8 cellular contexts compared by ENCODE assay signal in the genomic region with DNA sequence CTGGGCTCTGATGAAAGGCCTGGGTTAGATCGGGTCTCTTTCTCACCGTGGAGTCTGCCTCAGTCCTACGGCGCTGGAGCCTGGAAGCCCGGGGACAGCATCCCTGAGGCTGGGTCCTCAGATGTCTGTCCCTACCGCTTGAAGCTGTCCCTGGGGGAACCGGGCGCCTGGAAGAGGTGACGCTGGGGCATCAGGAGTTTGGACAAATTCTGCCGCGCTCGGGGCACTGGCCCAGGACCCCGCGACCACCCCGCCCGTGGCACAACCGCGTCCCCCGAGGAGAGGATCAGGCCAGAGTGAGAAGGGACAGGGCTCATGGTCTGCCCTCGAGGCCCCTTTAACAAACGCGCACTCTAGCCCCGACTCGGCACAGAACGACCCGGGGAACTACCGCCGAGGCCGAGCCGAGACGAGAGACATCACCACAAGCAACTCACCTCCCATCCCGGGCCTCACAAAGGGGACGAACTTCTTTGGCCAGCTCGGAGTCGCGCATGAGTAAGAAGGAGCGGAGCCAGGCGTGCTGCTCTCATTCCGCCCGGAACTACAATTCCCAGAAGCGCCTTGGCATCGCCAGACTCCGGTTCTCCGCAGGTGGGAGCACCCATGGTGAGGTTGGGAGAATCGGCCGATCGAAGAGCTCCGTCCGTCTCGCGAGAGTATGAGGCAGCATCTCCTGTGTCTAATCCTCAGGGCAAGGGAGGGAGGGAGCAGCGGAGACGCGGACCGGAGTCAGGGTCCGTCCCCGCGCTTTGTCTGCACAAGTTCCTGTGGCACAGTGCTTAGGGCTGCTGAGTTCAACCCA. TPM values are rescaled to one million over a fixed set of nuclear protein-coding genes. Genes with fewer than 3 reads are reported as not detected.
DNase-seq lines count a peak whose midpoint lies in the region; ATAC-seq and TF ChIP-seq lines count a peak whose summit lies in the region.
"Not testable (repeated sequence)": the region's sequence is repeated elsewhere in the genome, so short reads cannot be mapped to it uniquely, and the experiment has no call there.

A gene (minus strand): TSS at position 548 of the 805 bp plus-strand sequence. CDS start 663 bp downstream, outside the sequence.

- H3K4me3 ChIP-seq in BE2C (ENCODE audit: low read depth, low read length): peak within 1 kb of the TSS; percentile 47

- not testable (repeated sequence) for H3K4me1 ChIP-seq in BE2C

- not testable (repeated sequence) for TF ChIP-seq CTCF in BE2C (IDR thresholded peaks at IDR 0.05; ENCODE audit: low read depth, low read length)

- peak; percentile 54 for DNase-seq in BE2C
- DNase-seq in NCI-H526 (lab: John Stamatoyannopoulos, UW): peak; percentile 9 to 65
- DNase-seq in activated CD4-positive, alpha-beta T cell treated with anti-CD3 and anti-CD28 coated beads, Interleukin-2, amount 50 U/mL, for 4 hours: peak; percentile 31 to 39
- DNase-seq in dermis microvascular lymphatic vessel endothelial cell (ENCODE audit: low read depth in 2 of 2): peak; percentile 63 to 88
- peak; percentile 93 for DNase-seq in left kidney (ENCODE audit: low read depth, low spot score)
- peak; percentile 67 to 80 for DNase-seq in stimulated activated CD4-positive, alpha-beta T cell treated with anti-CD3 and anti-CD28 coated beads, Interleukin-15, amount 100 ng/mL, for 48 hours (ENCODE audit: low read depth in 2 of 2)

- not testable (repeated sequence) for H3K36me3 ChIP-seq in BE2C

- H3K27me3 ChIP-seq in BE2C: not testable (repeated sequence)

- ATAC-seq in GM19372 (IDR thresholded peaks at IDR 0.05; ENCODE audit: low read depth, unreplicated experiment) (peak; percentile 73), HG03442 (IDR thresholded peaks at IDR 0.05; ENCODE audit: unreplicated experiment) (peak; percentile 84)

- not testable (repeated sequence) for H3K9me3 ChIP-seq in BE2C

RNA-seq across cellular contexts. Expression of the gene that starts here (rescaled TPM):
- polyA plus RNA-seq in BE2C (2012; ENCODE audit: insufficient read depth, insufficient read length, low read depth): 2.0 TPM
- total RNA-seq in dermis microvascular lymphatic vessel endothelial cell: 1.5 and 2.3 TPM in 2 replicates

Comparison
In these comparisons a context has a peak if more than half of its experiments do, and no peak if none do; other contexts are left out.
1. Peak in every context shown above with its lines: DNase-seq, ATAC-seq and H3K4me3 ChIP-seq.
2. DNase-seq: peak in every context shown above with its lines; median percentile 93 in left kidney; 76 in dermis microvascular lymphatic vessel endothelial cell; 74 in stimulated activated CD4-positive, alpha-beta T cell treated with anti-CD3 and anti-CD28 coated beads, Interleukin-15, amount 100 ng/mL, for 48 hours; 54 in BE2C; 37 in NCI-H526; 35 in activated CD4-positive, alpha-beta T cell treated with anti-CD3 and anti-CD28 coated beads, Interleukin-2, amount 50 U/mL, for 4 hours.